ENCODE assay signal across 15 cellular contexts in the genomic region with DNA sequence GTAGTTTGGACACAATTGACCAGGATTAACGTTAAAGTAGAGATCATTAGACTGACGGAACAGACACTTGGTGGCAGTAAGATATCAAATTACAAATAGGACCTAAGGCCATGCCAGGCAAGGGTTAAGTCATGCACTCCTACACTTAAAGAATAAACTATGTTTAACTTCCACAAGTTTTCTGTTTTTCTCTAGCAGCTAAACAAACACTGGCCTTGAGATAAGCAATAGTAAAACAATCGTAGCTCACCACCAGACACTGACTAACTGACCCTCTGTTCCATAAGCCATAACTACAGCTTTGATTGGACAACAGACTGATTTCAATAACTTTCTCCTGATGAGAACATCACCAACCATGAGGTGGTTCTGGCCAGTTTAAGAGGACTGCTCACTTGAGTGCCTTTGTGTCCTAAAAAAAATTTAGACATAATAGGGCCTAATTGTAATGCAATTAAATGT. TPM values are rescaled to one million over a fixed set of nuclear protein-coding genes. Genes with fewer than 3 reads are reported as not detected.
DNase-seq lines count a peak whose midpoint lies in the region; ATAC-seq and TF ChIP-seq lines count a peak whose summit lies in the region.
"Had no signal": no experiment of that assay in that cellular context is flagged by ENCODE, and none has a peak within 500 bp of the region (broad histone marks: within the 10 kb centered on the region; RNA-seq: fewer than 3 reads in every experiment).

No MANE protein-coding gene starts in this region.

- H3K27ac ChIP-seq in RWPE2 (ENCODE audit: poor library complexity, severe bottlenecking) (no peak overlapping the region), osteoblast (ENCODE audit: low read depth, low read length) (peak overlapping the region; percentile 92)
- H3K27ac ChIP-seq: upper lobe of left lung had no signal

- H3K36me3 ChIP-seq in RWPE2 (ENCODE audit: low read depth) (no peaks in the 10 kb centered on the region), osteoblast (ENCODE audit: insufficient read depth, low read length) (no peaks in the 10 kb centered on the region)
- H3K36me3 ChIP-seq: upper lobe of left lung had no signal

- no peaks in the 10 kb centered on the region for H4K20me1 ChIP-seq in osteoblast (ENCODE audit: insufficient read depth, low read length)

- no peaks in the 10 kb centered on the region for H3K9me3 ChIP-seq in RWPE2 (ENCODE audit: severe bottlenecking)
- no peaks in the 10 kb centered on the region for H3K9me3 ChIP-seq in osteoblast (ENCODE audit: low read depth, low read length)
- H3K9me3 ChIP-seq: upper lobe of left lung had no signal

- H3K4me2 ChIP-seq in osteoblast (ENCODE audit: insufficient read depth, low read length) = peak overlapping the region; percentile 91

- TF ChIP-seq CTCF in RWPE2 (IDR thresholded peaks at IDR 0.05; ENCODE audit: poor library complexity, severe bottlenecking) (peak; percentile 14), fibroblast of mammary gland (conservative IDR thresholded peaks at IDR 0.05; ENCODE audit: control insufficient read depth, insufficient read depth, low read depth, low read length) (no peak), osteoblast (IDR thresholded peaks at IDR 0.05; ENCODE audit: extremely low read depth, low read depth, low read length) (no peak)

- H3K79me2 ChIP-seq in osteoblast (ENCODE audit: insufficient read depth, low read length) = peaks cover 1% of the 10 kb centered on the region

- peaks cover 12% of the 10 kb centered on the region for H3K4me1 ChIP-seq in RWPE2 (ENCODE audit: insufficient read depth, poor library complexity, severe bottlenecking)
- peaks cover 39% of the 10 kb centered on the region for H3K4me1 ChIP-seq in osteoblast (ENCODE audit: insufficient read depth, low read length)

- ATAC-seq in RWPE2 (ENCODE audit: low read depth) (no peak), GM18867 (IDR thresholded peaks at IDR 0.05; ENCODE audit: unreplicated experiment) (no peak)
- ATAC-seq: activated CD4-positive, CD25-positive, alpha-beta regulatory T cell treated with anti-CD3 and anti-CD28 coated beads, Interleukin-2, amount 50 U/mL, for 24 hours; T-cell had no signal

- H3K27me3 ChIP-seq in RWPE2 (ENCODE audit: insufficient read depth, poor library complexity, severe bottlenecking) (no peaks in the 10 kb centered on the region), osteoblast (ENCODE audit: insufficient read depth, low read length) (no peaks in the 10 kb centered on the region)
- H3K27me3 ChIP-seq: upper lobe of left lung had no signal

- DNase-seq in EH (ENCODE audit: low read depth) = peak; percentile 17
- DNase-seq in RWPE2 (ENCODE audit: low spot score) = no peak
- peak; percentile 26 for DNase-seq in fibroblast of mammary gland (ENCODE audit: low read depth)
- DNase-seq in osteoblast (ENCODE audit: insufficient read length, low spot score, missing footprints) = no peak
- DNase-seq in midbrain (lab: John Stamatoyannopoulos, UW) = no peak
- no peak for DNase-seq in activated T-cell treated with anti-CD3 and anti-CD28 coated beads, Interleukin-2, amount 50 U/mL, for 1 hour
- no peak for DNase-seq in AML-193 (lab: John Stamatoyannopoulos, UW)
- DNase-seq: EL; stimulated activated CD4-positive, alpha-beta T cell treated with anti-CD3 and anti-CD28 coated beads, Interleukin-2, amount 100 ng/mL, for 24 hours; T-cell; upper lobe of left lung had no signal

- peak overlapping the region; percentile 35 for H2AFZ ChIP-seq in osteoblast (ENCODE audit: low read length)

- H3K4me3 ChIP-seq in RWPE2 (ENCODE audit: severe bottlenecking) = no peak overlapping the region
- no peak overlapping the region for H3K4me3 ChIP-seq in fibroblast of mammary gland (ENCODE audit: control insufficient read depth, low read depth, low read length)
- H3K4me3 ChIP-seq in osteoblast (ENCODE audit: insufficient read depth, low read length) = no peak overlapping the region
- H3K4me3 ChIP-seq: upper lobe of left lung had no signal

RNA-seq across cellular contexts. Expression of a gene that starts 2.0 kb away (rescaled TPM):
- 3.6 and 4.1 TPM in 2 replicates for total RNA-seq in osteoblast

RNA-seq across cellular contexts. Expression of a gene that starts 3.5 kb away (rescaled TPM):
- total RNA-seq in osteoblast = 1.2 and 1.8 TPM in 2 replicates
- total RNA-seq: chondrocyte, progenitor cell of endocrine pancreas, T-cell had no signal

Comparison
In these comparisons a context has a peak if more than half of its experiments do, and no peak if none do; other contexts are left out.
1. DNase-seq: peak in EH (single experiment) and fibroblast of mammary gland (single experiment); none in RWPE2 (single experiment), osteoblast (single experiment), midbrain (single experiment), activated T-cell treated with anti-CD3 and anti-CD28 coated beads, Interleukin-2, amount 50 U/mL, for 1 hour (single experiment) and AML-193 (0 of 2).